In the genomic region with DNA sequence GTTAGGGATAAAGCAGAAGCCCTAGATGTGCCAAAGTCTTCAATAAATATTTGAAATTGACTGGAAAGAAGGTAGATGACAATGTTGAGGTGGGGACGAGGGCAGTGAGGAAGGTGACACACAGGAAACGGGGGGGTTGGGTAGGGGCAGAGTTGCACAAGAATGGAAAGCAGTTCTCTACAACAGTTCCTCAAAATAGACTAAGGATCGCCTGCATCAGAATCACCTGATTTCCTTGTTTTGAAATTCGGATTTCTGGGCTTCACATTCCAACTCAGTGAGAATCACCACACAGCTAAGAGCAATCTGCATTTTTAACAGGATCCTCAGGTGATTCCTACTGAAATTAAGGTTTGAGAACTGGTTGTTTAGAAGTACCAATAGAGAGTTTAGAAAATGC, we compare ENCODE assay signal across 9 cellular contexts.
DNase-seq lines count a peak whose midpoint lies in the region; ATAC-seq, FAIRE-seq and TF ChIP-seq lines count a peak whose summit lies in the region.
"Had no signal": no experiment of that assay in that cellular context is flagged by ENCODE, and none has a peak within 500 bp of the region (broad histone marks: within the 10 kb centered on the region; RNA-seq: fewer than 3 reads in every experiment).

No MANE protein-coding gene starts in this region.

- DNase-seq in GM12865 (ENCODE audit: low read depth): peak; percentile 60
- DNase-seq in KG1 (lab: John Stamatoyannopoulos, UW): peak; percentile 4
- DNase-seq in activated naive CD8-positive, alpha-beta T cell treated with anti-CD3 and anti-CD28 coated beads for 36 hours: peak; percentile 2
- peak; percentile 13 for DNase-seq in kidney glomerular epithelial cell (lab: John Stamatoyannopoulos, UW)
- DNase-seq in urothelium cell line (ENCODE audit: low spot score): peak; percentile 30
- DNase-seq in SJCRH30: no peak
- DNase-seq in esophagus muscularis mucosa (ENCODE audit: extremely low spot score): no peak

- H3K36me3 ChIP-seq in SJCRH30 (no peaks in the 10 kb centered on the region), esophagus muscularis mucosa (no peaks in the 10 kb centered on the region)
- H3K36me3 ChIP-seq: uterus had no signal

- no peak overlapping the region for H3K27ac ChIP-seq in SJCRH30
- no peak overlapping the region for H3K27ac ChIP-seq in esophagus muscularis mucosa (replicated peaks in 1 of 4)
- H3K27ac ChIP-seq: uterus had no signal

- no peak for ATAC-seq in GM19452 (IDR thresholded peaks at IDR 0.05; ENCODE audit: unreplicated experiment)

- intact Hi-C loops in esophagus muscularis mucosa (cut with DNase I): no loop called here

- TF ChIP-seq CTCF in GM12865 (IDR thresholded peaks at IDR 0.05; ENCODE audit: insufficient read depth, low read depth, low read length, missing control alignments): no peak
- no peak for TF ChIP-seq CTCF in esophagus muscularis mucosa (IDR thresholded peaks at IDR 0.05)

- no peak for FAIRE-seq in urothelium cell line (lab: Jason Lieb, UNC)

- H3K27me3 ChIP-seq in SJCRH30: no peaks in the 10 kb centered on the region
- no peaks in the 10 kb centered on the region for H3K27me3 ChIP-seq in esophagus muscularis mucosa
- H3K27me3 ChIP-seq: uterus had no signal

- H3K9me3 ChIP-seq in SJCRH30 (replicated peaks) (no peaks in the 10 kb centered on the region; the same call in 1 of the 2 replicates), esophagus muscularis mucosa (peaks cover 0 to 21% (median 9%) of the 10 kb centered on the region in 4 donors)

- no peak for TF ChIP-seq POLR2A in esophagus muscularis mucosa (IDR thresholded peaks at IDR 0.05; ENCODE audit: low read depth)

- H3K4me3 Mint-ChIP-seq in activated naive CD8-positive, alpha-beta T cell treated with anti-CD3 and anti-CD28 coated beads for 36 hours: peak overlapping the region; percentile 14

- H3K4me1 Mint-ChIP-seq in activated naive CD8-positive, alpha-beta T cell treated with anti-CD3 and anti-CD28 coated beads for 36 hours: peaks cover 20% of the 10 kb centered on the region

- H3K9me3 Mint-ChIP-seq in activated naive CD8-positive, alpha-beta T cell treated with anti-CD3 and anti-CD28 coated beads for 36 hours: peaks cover 19% of the 10 kb centered on the region

- H3K4me3 ChIP-seq in GM12865 (ENCODE audit: low read depth, low read length) (no peak overlapping the region), SJCRH30 (no peak overlapping the region), esophagus muscularis mucosa (no peak overlapping the region)
- H3K4me3 ChIP-seq: uterus had no signal

- H3K27me3 Mint-ChIP-seq in activated naive CD8-positive, alpha-beta T cell treated with anti-CD3 and anti-CD28 coated beads for 36 hours: no peaks in the 10 kb centered on the region

- no peaks in the 10 kb centered on the region for H3K4me1 ChIP-seq in SJCRH30
- peaks cover 8 to 12% (median 10%) of the 10 kb centered on the region in 4 donors for H3K4me1 ChIP-seq in esophagus muscularis mucosa
- H3K4me1 ChIP-seq: uterus had no signal

- H3K36me3 Mint-ChIP-seq in activated naive CD8-positive, alpha-beta T cell treated with anti-CD3 and anti-CD28 coated beads for 36 hours: peaks cover 17% of the 10 kb centered on the region

- WGBS in esophagus muscularis mucosa: 43% methylated on average over 4 of the region's 4 CpGs

- no peak for TF ChIP-seq EP300 in esophagus muscularis mucosa (IDR thresholded peaks at IDR 0.05)

- peak overlapping the region; percentile 34 for H3K27ac Mint-ChIP-seq in activated naive CD8-positive, alpha-beta T cell treated with anti-CD3 and anti-CD28 coated beads for 36 hours

Comparison
In these comparisons a context has a peak if more than half of its experiments do, and no peak if none do; other contexts are left out.
1. DNase-seq: peak in GM12865 (single experiment), KG1 (single experiment), activated naive CD8-positive, alpha-beta T cell treated with anti-CD3 and anti-CD28 coated beads for 36 hours (single experiment), kidney glomerular epithelial cell (single experiment) and urothelium cell line (single experiment); none in SJCRH30 (0 of 2) and esophagus muscularis mucosa (single experiment).